In the genomic region with DNA sequence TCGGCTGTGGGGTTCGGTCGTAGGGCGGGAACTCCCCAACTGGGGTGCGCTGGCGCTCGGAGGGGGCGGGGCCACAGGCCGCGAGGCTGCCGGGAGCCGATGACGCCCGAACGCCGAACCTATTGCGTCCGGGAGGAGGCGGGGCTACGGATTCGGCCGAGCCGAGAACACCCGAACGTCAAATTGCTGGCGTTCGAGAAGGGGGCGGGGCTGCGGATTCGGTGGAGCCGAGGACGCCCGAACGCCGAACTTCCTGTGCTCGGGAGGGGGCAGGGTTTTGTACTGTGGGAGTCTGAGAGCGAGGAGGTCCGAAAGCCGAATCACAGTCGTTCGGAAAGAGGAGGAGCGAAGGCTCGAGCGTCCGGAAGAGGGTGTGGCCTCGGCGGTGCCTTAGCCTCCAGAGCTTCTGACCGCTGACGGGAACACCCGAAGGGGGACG, we compare ENCODE assay signal across 8 cellular contexts. TPM values are rescaled to one million over a fixed set of nuclear protein-coding genes. Genes with fewer than 3 reads are reported as not detected.
DNase-seq lines count a peak whose midpoint lies in the region; FAIRE-seq and TF ChIP-seq lines count a peak whose summit lies in the region.

No MANE protein-coding gene starts in this region.

- intact Hi-C loops in activated T-helper 1 cell treated with anti-CD3 and anti-CD28 coated beads, Interleukin-12 subunit alpha, Interleukin-12 subunit beta, Interleukin-2, Interleukin-4 antibody, amounts not matched to agents 30 ng/mL and 10 ng/mL and 1 ng/mL, durations not matched to agents 14 hours and 24 hours and 36 hours (cut with micrococcal nuclease) = loop anchor here (1.0 to 5.0 kb wide), 12 partner anchors 10 to 1464 kb away; a partner anchor contains a TSS
- intact Hi-C loops in esophagus muscularis mucosa (cut with DNase I) = no loop called here

- TF ChIP-seq CTCF in esophagus muscularis mucosa (IDR thresholded peaks at IDR 0.05) = no peak

- H3K9me3 ChIP-seq in esophagus muscularis mucosa (no peaks in the 10 kb centered on the region), muscle layer of duodenum (ENCODE audit: control insufficient read depth in 1 of 2, low read length in 2 of 2) (no peaks in the 10 kb centered on the region)

- peak overlapping the region; percentile 94 for H3K4me3 Mint-ChIP-seq in activated T-helper 1 cell treated with anti-CD3 and anti-CD28 coated beads, Interleukin-12 subunit alpha, Interleukin-12 subunit beta, Interleukin-2, Interleukin-4 antibody, amounts not matched to agents 30 ng/mL and 10 ng/mL and 1 ng/mL, durations not matched to agents 14 hours and 24 hours and 36 hours

- TF ChIP-seq EP300 in esophagus muscularis mucosa (IDR thresholded peaks at IDR 0.05) = no peak

- H3K27ac ChIP-seq in esophagus muscularis mucosa (replicated peaks in 1 of 4) (peak overlapping the region; percentile 97 to 99 (median 98)), muscle layer of duodenum (ENCODE audit: low read length) (peak overlapping the region; percentile 96)

- H3K9me3 Mint-ChIP-seq in activated T-helper 1 cell treated with anti-CD3 and anti-CD28 coated beads, Interleukin-12 subunit alpha, Interleukin-12 subunit beta, Interleukin-2, Interleukin-4 antibody, amounts not matched to agents 30 ng/mL and 10 ng/mL and 1 ng/mL, durations not matched to agents 14 hours and 24 hours and 36 hours = no peaks in the 10 kb centered on the region

- H3K27me3 Mint-ChIP-seq in activated T-helper 1 cell treated with anti-CD3 and anti-CD28 coated beads, Interleukin-12 subunit alpha, Interleukin-12 subunit beta, Interleukin-2, Interleukin-4 antibody, amounts not matched to agents 30 ng/mL and 10 ng/mL and 1 ng/mL, durations not matched to agents 14 hours and 24 hours and 36 hours (ENCODE audit: insufficient read depth) = no peaks in the 10 kb centered on the region

- DNase-seq in DMS53 (lab: John Stamatoyannopoulos, UW) (peak; percentile 99), GOT3 (lab: John Stamatoyannopoulos, UW) (peak; percentile 99), Kasumi-1 (lab: John Stamatoyannopoulos, UW) (peak; percentile 99), RCC 7860 (ENCODE audit: low spot score) (peak; percentile 97), esophagus muscularis mucosa (ENCODE audit: extremely low spot score) (peak; percentile 100)
- peak; percentile 100 for DNase-seq in activated T-helper 1 cell treated with anti-CD3 and anti-CD28 coated beads, Interleukin-12 subunit alpha, Interleukin-12 subunit beta, Interleukin-2, Interleukin-4 antibody, amounts not matched to agents 30 ng/mL and 10 ng/mL and 1 ng/mL, durations not matched to agents 14 hours and 24 hours and 36 hours (ENCODE audit: low spot score)
- DNase-seq in stimulated activated CD8-positive, alpha-beta memory T cell treated with anti-CD3 and anti-CD28 coated beads, Interleukin-7, amount 100 ng/mL, for 1 hour (ENCODE audit: low read depth in 2 of 2) = peak; percentile 99 to 100

- FAIRE-seq in RCC 7860 (lab: Jason Lieb, UNC) = peak; percentile 92

- H3K4me3 ChIP-seq in esophagus muscularis mucosa = peak overlapping the region; percentile 76 to 93 (median 90)
- peak overlapping the region; percentile 76 to 90 for H3K4me3 ChIP-seq in muscle layer of duodenum (ENCODE audit: low read depth in 1 of 2, low read length in 2 of 2)

- WGBS in esophagus muscularis mucosa = 2% methylated on average over 33 of the region's 51 CpGs

- peaks cover 37% of the 10 kb centered on the region for H3K36me3 Mint-ChIP-seq in activated T-helper 1 cell treated with anti-CD3 and anti-CD28 coated beads, Interleukin-12 subunit alpha, Interleukin-12 subunit beta, Interleukin-2, Interleukin-4 antibody, amounts not matched to agents 30 ng/mL and 10 ng/mL and 1 ng/mL, durations not matched to agents 14 hours and 24 hours and 36 hours (ENCODE audit: low read depth)

- H3K27me3 ChIP-seq in esophagus muscularis mucosa (no peaks in the 10 kb centered on the region), muscle layer of duodenum (ENCODE audit: low read depth, low read length) (no peaks in the 10 kb centered on the region)

- peaks cover 24 to 35% (median 34%) of the 10 kb centered on the region in 4 donors for H3K4me1 ChIP-seq in esophagus muscularis mucosa
- H3K4me1 ChIP-seq in muscle layer of duodenum (ENCODE audit: control insufficient read depth in 1 of 2, insufficient read depth in 2 of 2, low read length in 2 of 2) = peaks cover 8 to 25% of the 10 kb centered on the region in 2 donors

- peaks cover 12 to 47% (median 28%) of the 10 kb centered on the region in 4 donors for H3K36me3 ChIP-seq in esophagus muscularis mucosa
- H3K36me3 ChIP-seq in muscle layer of duodenum (ENCODE audit: control insufficient read depth in 1 of 2, insufficient read depth in 2 of 2, low read length in 2 of 2) = peaks cover 16 to 23% of the 10 kb centered on the region in 2 donors

- TF ChIP-seq POLR2A in esophagus muscularis mucosa (IDR thresholded peaks at IDR 0.05; ENCODE audit: low read depth) = no peak

- H3K27ac Mint-ChIP-seq in activated T-helper 1 cell treated with anti-CD3 and anti-CD28 coated beads, Interleukin-12 subunit alpha, Interleukin-12 subunit beta, Interleukin-2, Interleukin-4 antibody, amounts not matched to agents 30 ng/mL and 10 ng/mL and 1 ng/mL, durations not matched to agents 14 hours and 24 hours and 36 hours = peak overlapping the region; percentile 100

- peaks cover 31% of the 10 kb centered on the region for H3K4me1 Mint-ChIP-seq in activated T-helper 1 cell treated with anti-CD3 and anti-CD28 coated beads, Interleukin-12 subunit alpha, Interleukin-12 subunit beta, Interleukin-2, Interleukin-4 antibody, amounts not matched to agents 30 ng/mL and 10 ng/mL and 1 ng/mL, durations not matched to agents 14 hours and 24 hours and 36 hours (ENCODE audit: low read depth)

RNA-seq across cellular contexts. Expression of a gene that starts 0.6 kb away (rescaled TPM):
- total RNA-seq in activated T-helper 1 cell treated with anti-CD3 and anti-CD28 coated beads, Interleukin-12 subunit alpha, Interleukin-12 subunit beta, Interleukin-2, Interleukin-4 antibody, amounts not matched to agents 30 ng/mL and 10 ng/mL and 1 ng/mL, durations not matched to agents 14 hours and 24 hours and 36 hours = 20.1 and 20.9 TPM in 2 replicates
- 100 to 1,000 TPM in 1 of 4 donors, 10 to 100 TPM in 3; 49.4 to 103 (median 86.8) TPM for total RNA-seq in esophagus muscularis mucosa

RNA-seq across cellular contexts. Expression of a gene that starts 1.1 kb away (rescaled TPM):
- total RNA-seq in activated T-helper 1 cell treated with anti-CD3 and anti-CD28 coated beads, Interleukin-12 subunit alpha, Interleukin-12 subunit beta, Interleukin-2, Interleukin-4 antibody, amounts not matched to agents 30 ng/mL and 10 ng/mL and 1 ng/mL, durations not matched to agents 14 hours and 24 hours and 36 hours = 255 and 263 TPM in 2 replicates
- total RNA-seq in esophagus muscularis mucosa = 10 to 100 TPM; 40.3 to 83.2 (median 59.4) TPM

RNA-seq across cellular contexts. Expression of a gene that starts 10.1 kb away (rescaled TPM):
- 1,475 and 1,511 TPM in 2 replicates for total RNA-seq in activated T-helper 1 cell treated with anti-CD3 and anti-CD28 coated beads, Interleukin-12 subunit alpha, Interleukin-12 subunit beta, Interleukin-2, Interleukin-4 antibody, amounts not matched to agents 30 ng/mL and 10 ng/mL and 1 ng/mL, durations not matched to agents 14 hours and 24 hours and 36 hours
- 1,000 to 10,000 TPM; 1,410 to 2,465 (median 1,750) TPM for total RNA-seq in esophagus muscularis mucosa

RNA-seq across cellular contexts. Expression of a gene that starts 17.6 kb away (rescaled TPM):
- 0.73 and 0.83 TPM in 2 replicates for total RNA-seq in activated T-helper 1 cell treated with anti-CD3 and anti-CD28 coated beads, Interleukin-12 subunit alpha, Interleukin-12 subunit beta, Interleukin-2, Interleukin-4 antibody, amounts not matched to agents 30 ng/mL and 10 ng/mL and 1 ng/mL, durations not matched to agents 14 hours and 24 hours and 36 hours
- total RNA-seq in esophagus muscularis mucosa = under 1 TPM in 3 of 4 donors, not detected in 1; 0.26 to 0.98 (median 0.33) TPM

RNA-seq across cellular contexts. Expression of a gene that starts 31.0 kb away (rescaled TPM):
- total RNA-seq in activated T-helper 1 cell treated with anti-CD3 and anti-CD28 coated beads, Interleukin-12 subunit alpha, Interleukin-12 subunit beta, Interleukin-2, Interleukin-4 antibody, amounts not matched to agents 30 ng/mL and 10 ng/mL and 1 ng/mL, durations not matched to agents 14 hours and 24 hours and 36 hours = 5.8 and 6.6 TPM in 2 replicates
- total RNA-seq in esophagus muscularis mucosa = 10 to 100 TPM in 3 of 4 donors, 1 to 10 TPM in 1; 10.0 to 12.7 (median 11.5) TPM

Comparison
In these comparisons a context has a peak if more than half of its experiments do, and no peak if none do; other contexts are left out.
1. Peak in every context shown above with its lines: DNase-seq, H3K4me3 ChIP-seq and H3K27ac ChIP-seq.